Comparison of ENCODE assay signal across 22 cellular contexts in the genomic region with DNA sequence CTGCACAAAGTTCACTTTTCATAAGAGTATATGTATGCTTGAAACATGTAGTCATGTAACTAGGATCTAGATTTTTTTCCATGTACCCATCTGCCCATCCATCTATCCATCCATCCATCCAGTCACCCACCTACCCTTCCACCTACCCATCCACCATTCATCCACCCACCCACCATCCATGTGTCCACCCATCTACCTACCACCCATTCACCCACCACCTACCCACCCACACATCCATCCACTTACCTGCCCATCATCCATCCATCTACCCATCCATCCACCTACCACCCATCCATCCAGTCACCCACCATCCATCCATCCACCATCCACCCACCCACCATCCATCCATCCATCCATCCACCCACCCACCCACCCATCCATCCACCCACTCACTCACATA.
"Had no signal": no experiment of that assay in that cellular context is flagged by ENCODE, and none has a peak within 500 bp of the region (broad histone marks: within the 10 kb centered on the region; RNA-seq: fewer than 3 reads in every experiment).

No MANE protein-coding gene starts in this region.

- H3K4me2 ChIP-seq: hepatocyte had no signal

- H3K4me1 ChIP-seq: esophagus muscularis mucosa, gastroesophageal sphincter, heart left ventricle, left ventricle myocardium inferior, lower lobe of right lung had no signal

- H3K4me3 ChIP-seq: coronary artery, dorsolateral prefrontal cortex, esophagus muscularis mucosa, gastroesophageal sphincter, heart left ventricle, hepatocyte, left ventricle myocardium inferior, lower lobe of right lung, mucosa of descending colon had no signal

- ATAC-seq: gastroesophageal sphincter, heart left ventricle, left colon, left lobe of liver, lower lobe of right lung, mucosa of descending colon had no signal

- DNase-seq: dermis blood vessel endothelial cell; effector CD4-positive, alpha-beta T cell; effector memory CD4-positive, alpha-beta T cell; foreskin keratinocyte; heart left ventricle; hypothalamus; immature natural killer cell; islet precursor cell; kidney; kidney glomerular epithelial cell; left colon; left ventricle myocardium inferior; lower lobe of right lung; mesenchymal stem cell; mucosa of descending colon; naive B cell had no signal

- H2AFZ ChIP-seq: hepatocyte had no signal

- H3K27ac ChIP-seq: coronary artery, dorsolateral prefrontal cortex, esophagus muscularis mucosa, foreskin keratinocyte, gastroesophageal sphincter, heart left ventricle, hepatocyte, left ventricle myocardium inferior, lower lobe of right lung had no signal

- H3K27me3 ChIP-seq: dorsolateral prefrontal cortex, esophagus muscularis mucosa, foreskin keratinocyte, gastroesophageal sphincter, heart left ventricle, hepatocyte had no signal

- H3K36me3 ChIP-seq: esophagus muscularis mucosa, gastroesophageal sphincter, heart left ventricle, left ventricle myocardium inferior, lower lobe of right lung had no signal
